8 cellular contexts compared by ENCODE assay signal in genomic region chr14:75277796-75278421, GRCh38. TPM values are rescaled to one million over a fixed set of nuclear protein-coding genes. Genes with fewer than 3 reads are reported as not detected.
DNase-seq lines count a peak whose midpoint lies in the region; TF ChIP-seq lines count a peak whose summit lies in the region.

No MANE protein-coding gene starts in this region.

- H3K4me1 Mint-ChIP-seq in type B pancreatic cell (ENCODE audit: unreplicated experiment) = peaks cover 52% of the 10 kb centered on the region

- H3K9me3 ChIP-seq in MM.1S (replicated peaks; ENCODE audit: insufficient read depth, low read length) (no peaks in the 10 kb centered on the region), mesodermal cell (ENCODE audit: control insufficient read depth, low read length) (no peaks in the 10 kb centered on the region)

- H3K9me2 ChIP-seq in MM.1S (replicated peaks; ENCODE audit: insufficient read depth, low read length) = no peaks in the 10 kb centered on the region

- H3K27ac ChIP-seq in MM.1S (ENCODE audit: low read length) (peak overlapping the region; percentile 78), caudate nucleus (ENCODE audit: low read depth, low read length) (peak overlapping the region; percentile 99), mesodermal cell (ENCODE audit: low read depth, low read length, severe bottlenecking) (peak overlapping the region; percentile 100)

- no peaks in the 10 kb centered on the region for H3K27me3 ChIP-seq in MM.1S (replicated peaks; ENCODE audit: insufficient read depth, low read length)

- DNase-seq in NCI-H2107 treated with DMSO at 0.1 percent for 48 hours (lab: John Stamatoyannopoulos, UW; ENCODE audit: unreplicated experiment) (peak; percentile 81), NCI-H2107 (lab: John Stamatoyannopoulos, UW) (no peak), MM.1S (no peak), caudate nucleus (lab: John Stamatoyannopoulos, UW) (no peak), type B pancreatic cell (ENCODE audit: extremely low spot score, unreplicated experiment) (no peak), iPS-NIHi11 (ENCODE audit: low spot score) (no peak)
- no peak for DNase-seq in activated CD4-positive, CD25-positive, alpha-beta regulatory T cell (lab: John Stamatoyannopoulos, UW)

- H3K36me3 Mint-ChIP-seq in type B pancreatic cell = peaks cover 26% of the 10 kb centered on the region

- H3F3A ChIP-seq in MM.1S (ENCODE audit: insufficient read depth, low read length) = 0 out of 2 replicates have a peak, but pooled peaks cover 6% of the 10 kb centered on the region

- H3K4me1 ChIP-seq in MM.1S (ENCODE audit: low read length) (peaks cover 6% of the 10 kb centered on the region; the same call in 1 of the 2 replicates), mesodermal cell (ENCODE audit: control insufficient read depth, insufficient read depth, low read length, poor library complexity, severe bottlenecking) (peaks cover 27% of the 10 kb centered on the region)

- peaks cover 45% of the 10 kb centered on the region for H3K27me3 Mint-ChIP-seq in type B pancreatic cell

- peak overlapping the region; percentile 97 for H3K9ac ChIP-seq in MM.1S (ENCODE audit: low read length)

- peak overlapping the region; percentile 75 for H3K4me3 ChIP-seq in MM.1S (ENCODE audit: low read length)
- peak overlapping the region; percentile 92 for H3K4me3 ChIP-seq in mesodermal cell (ENCODE audit: extremely low read depth, insufficient read depth, low read length, poor library complexity, severe bottlenecking)

- no peaks in the 10 kb centered on the region for H4K20me1 ChIP-seq in MM.1S (ENCODE audit: insufficient read depth, low read length)

- H3K36me3 ChIP-seq in MM.1S (replicated peaks; ENCODE audit: insufficient read depth, low read length) = no peaks in the 10 kb centered on the region
- peaks cover 24% of the 10 kb centered on the region for H3K36me3 ChIP-seq in mesodermal cell (ENCODE audit: control insufficient read depth, insufficient read depth, low read length)

- no peak overlapping the region for H2AFZ ChIP-seq in MM.1S (ENCODE audit: low read length)

- no peaks in the 10 kb centered on the region for H3K79me2 ChIP-seq in MM.1S (ENCODE audit: low read length)

- peak overlapping the region; percentile 95 for H3K4me2 ChIP-seq in MM.1S (ENCODE audit: low read depth, low read length)

- H3K27ac Mint-ChIP-seq in type B pancreatic cell = peak overlapping the region; percentile 99

- no peaks in the 10 kb centered on the region for H3K9me3 Mint-ChIP-seq in type B pancreatic cell

- no peak for TF ChIP-seq CTCF in MM.1S (IDR thresholded peaks at IDR 0.05; ENCODE audit: low read length)
- TF ChIP-seq CTCF in type B pancreatic cell (conservative IDR thresholded peaks at IDR 0.05) = no peak

- H3K4me3 Mint-ChIP-seq in type B pancreatic cell = peak overlapping the region; percentile 91

- WGBS in mesodermal cell (ENCODE audit: insufficient coverage in 2 of 2), 2 experiments = 0% methylated on average over 11 to 16 of the region's 28 CpGs

RNA-seq across cellular contexts. Expression of gene FOS, which starts 0.7 kb away (rescaled TPM):
- polyA plus RNA-seq in mesodermal cell (2013, experiment 1 of 2) = 20.6 TPM
- 26.8 TPM for polyA plus RNA-seq in mesodermal cell (2013, experiment 2 of 2)
- total RNA-seq in type B pancreatic cell (ENCODE audit: low replicate concordance) = 214 and 974 TPM in 2 replicates
